In genomic region chr14:82251434-82251833, GRCh38 we compare ENCODE assay signal across 17 cellular contexts.
"Had no signal": no experiment of that assay in that cellular context is flagged by ENCODE, and none has a peak within 500 bp of the region (broad histone marks: within the 10 kb centered on the region; RNA-seq: fewer than 3 reads in every experiment).

No MANE protein-coding gene starts in this region.

- H3K27me3 ChIP-seq: cardiac muscle cell, esophagus squamous epithelium, heart right ventricle, thyroid gland had no signal

- H3K9me3 ChIP-seq: esophagus squamous epithelium, heart right ventricle, left ventricle myocardium inferior, thyroid gland had no signal

- H3K4me1 ChIP-seq: esophagus squamous epithelium, heart right ventricle, left ventricle myocardium inferior, thyroid gland had no signal

- ATAC-seq: activated CD4-positive, alpha-beta T cell treated with anti-CD3 and anti-CD28 coated beads for 36 hours; heart right ventricle; T-helper 17 cell had no signal

- H3K4me3 ChIP-seq: cardiac muscle cell, esophagus squamous epithelium, heart right ventricle, left ventricle myocardium inferior, thyroid gland had no signal

- DNase-seq: activated CD4-positive, alpha-beta T cell treated with anti-CD3 and anti-CD28 coated beads for 36 hours; activated CD4-positive, alpha-beta T cell treated with anti-CD3 and anti-CD28 coated beads, Interleukin-2, amount 50 U/mL, for 48 hours; activated naive CD4-positive, alpha-beta T cell; activated naive CD8-positive, alpha-beta T cell treated with anti-CD3 and anti-CD28 coated beads for 36 hours; activated T-cell treated with anti-CD3 and anti-CD28 coated beads for 4 hours; amygdala; effector memory CD4-positive, alpha-beta T cell; esophagus squamous epithelium; heart right ventricle; left ventricle myocardium inferior; stimulated activated CD4-positive, alpha-beta T cell treated with anti-CD3 and anti-CD28 coated beads, Interleukin-12 subunit alpha, Interleukin-12 subunit beta, amount 100 ng/mL, for 4 hours; stimulated activated CD4-positive, alpha-beta T cell treated with anti-CD3 and anti-CD28 coated beads, Interleukin-1b, Interleukin-23, amount 100 ng/mL, for 48 hours; stimulated activated CD8-positive, alpha-beta memory T cell treated with anti-CD3 and anti-CD28 coated beads, Interleukin-4, amount 100 ng/mL, for 48 hours; stimulated activated naive CD4-positive, alpha-beta T cell; T-helper 17 cell; thyroid gland had no signal

- H3K27ac ChIP-seq: cardiac muscle cell, esophagus squamous epithelium, heart right ventricle, left ventricle myocardium inferior, thyroid gland had no signal

- H3K36me3 ChIP-seq: cardiac muscle cell, esophagus squamous epithelium, heart right ventricle, left ventricle myocardium inferior, thyroid gland had no signal
